Comparison of ENCODE assay signal across 8 cellular contexts in the genomic region with DNA sequence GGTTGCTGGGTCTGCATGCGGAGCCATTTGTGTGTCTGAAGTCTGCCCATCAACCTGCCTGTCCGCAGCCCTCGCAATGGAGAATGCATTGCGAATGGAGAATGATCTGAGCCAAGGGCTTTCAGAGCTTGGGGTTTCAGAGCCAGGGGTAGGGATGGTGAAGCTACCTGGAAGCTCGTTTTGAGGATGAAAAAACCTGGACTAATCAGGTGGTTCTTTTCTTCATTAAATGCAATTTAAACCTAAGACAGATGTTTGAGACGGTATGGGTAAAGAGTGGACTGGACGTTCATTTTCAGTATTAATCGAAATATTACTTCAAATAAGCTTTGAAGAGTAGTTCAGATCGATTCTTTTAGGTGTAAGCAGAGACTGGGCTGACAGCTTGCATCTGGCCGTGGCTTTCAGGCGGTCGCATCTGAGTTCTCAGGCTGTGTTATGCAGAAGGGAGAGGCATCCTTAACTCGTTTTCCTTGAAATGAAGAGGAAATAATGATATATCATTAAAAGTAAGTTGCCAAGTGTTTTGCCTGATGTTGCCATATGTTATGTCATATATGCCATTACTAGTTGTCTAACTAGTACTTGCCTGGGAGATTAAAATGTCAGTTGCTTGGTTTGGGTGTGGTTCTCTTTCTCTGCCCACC. TPM values are rescaled to one million over a fixed set of nuclear protein-coding genes. Genes with fewer than 3 reads are reported as not detected.
A peak's percentile ranks its signal among the peaks of the same experiment; 100 is the strongest.
DNase-seq lines count a peak whose midpoint lies in the region; ATAC-seq, FAIRE-seq and TF ChIP-seq lines count a peak whose summit lies in the region.

No MANE protein-coding gene starts in this region.

- intact Hi-C loops in body of pancreas (cut with DNase I): no loop called here

- TF ChIP-seq RAD21 in A549 (conservative IDR thresholded peaks at IDR 0.05 in 1 of 2, IDR thresholded peaks at IDR 0.05 in 1 of 2): no peak

- ATAC-seq in A549 (no peak), body of pancreas (no peak)

- no peaks in the 10 kb centered on the region for H3K27me3 ChIP-seq in body of pancreas
- H3K27me3 ChIP-seq in muscle layer of duodenum (ENCODE audit: low read depth, low read length): peaks cover 16% of the 10 kb centered on the region

- in situ Hi-C loops in GM13976 (cut with MboI; ENCODE audit: low sequenced_read_pairs, unreplicated experiment): no loop called here

- WGBS in A549 (ENCODE audit: missing lambda C conversion rate): 50% methylated on average over 13 of the region's 13 CpGs
- 26 to 35% methylated on average over 13 of the region's 13 CpGs for WGBS in body of pancreas, 2 donors

- no peaks in the 10 kb centered on the region for H3K4me1 ChIP-seq in A549
- H3K4me1 ChIP-seq in body of pancreas: peaks cover 22% of the 10 kb centered on the region
- peaks cover 0 to 16% of the 10 kb centered on the region in 2 donors for H3K4me1 ChIP-seq in muscle layer of duodenum (ENCODE audit: control insufficient read depth in 1 of 2, insufficient read depth in 2 of 2, low read length in 2 of 2)

- no peak for DNase-seq in A549 (ENCODE audit: low read depth in 1 of 2, low spot score in 1 of 2)
- peak; percentile 26 for DNase-seq in HEK293T (ENCODE audit: extremely low spot score)
- DNase-seq in body of pancreas: peak in 1 of 4 donors; percentile 6
- DNase-seq in putamen (ENCODE audit: low spot score): no peak
- no peak for DNase-seq in SK-N-DZ (ENCODE audit: low spot score)
- DNase-seq in GM13976 (ENCODE audit: low spot score): no peak
- no peak for DNase-seq in NK-92 treated with Interleukin-12 subunit alpha and Interleukin-12 subunit beta, amount 100 ng/mL, for 24 hours (lab: John Stamatoyannopoulos, UW)

- H3K36me3 ChIP-seq in body of pancreas (replicated peaks in 1 of 2; ENCODE audit: insufficient read depth in 1 of 2, low read depth in 2 of 2) (no peaks in the 10 kb centered on the region), muscle layer of duodenum (ENCODE audit: control insufficient read depth in 1 of 2, insufficient read depth in 2 of 2, low read length in 2 of 2) (no peaks in the 10 kb centered on the region)

- no peak for TF ChIP-seq EP300 in A549 (IDR thresholded peaks at IDR 0.05)

- TF ChIP-seq CTCF in A549 (IDR thresholded peaks at IDR 0.05): no peak
- no peak for TF ChIP-seq CTCF in body of pancreas (IDR thresholded peaks at IDR 0.05)
- no peak for TF ChIP-seq CTCF in GM13976 (IDR thresholded peaks at IDR 0.05; ENCODE audit: borderline replicate concordance, control extremely low read depth, extremely low read depth, insufficient read depth, missing control alignments)

- H3K4me3 ChIP-seq in A549 (no peak overlapping the region), body of pancreas (peak overlapping the region in 1 of 2 donors; percentile 54), muscle layer of duodenum (ENCODE audit: low read depth in 1 of 2, low read length in 2 of 2) (peak overlapping the region; percentile 52 to 55)

- H3K4me2 ChIP-seq in A549: peak overlapping the region; percentile 95; the same call in 2 of the 3 replicates

- TF ChIP-seq POLR2A in A549 (IDR thresholded peaks at IDR 0.05; ENCODE audit: low read length) (no peak), body of pancreas (IDR thresholded peaks at IDR 0.05) (no peak)

- POLR2A ChIA-PET in A549 (lab: Yijun Ruan, JAX): no interaction called here
- POLR2A ChIA-PET in HEK293T (lab: Yijun Ruan, JAX): no interaction called here

- FAIRE-seq in A549 (lab: Jason Lieb, UNC): no peak

- H3K9me3 ChIP-seq in A549: no peaks in the 10 kb centered on the region
- H3K9me3 ChIP-seq in body of pancreas: no peaks in the 10 kb centered on the region
- no peaks in the 10 kb centered on the region for H3K9me3 ChIP-seq in muscle layer of duodenum (ENCODE audit: control insufficient read depth in 1 of 2, low read length in 2 of 2)

- CTCF ChIA-PET in A549 (lab: Yijun Ruan, JAX): interaction anchor here (1.0 to 2.4 kb wide), 3 partner anchors 16 to 59 kb away, joined by 3 to 9 read pairs (median 4); no protein-coding TSS in a partner anchor
- CTCF ChIA-PET in HEK293T (lab: Yijun Ruan, JAX): interaction anchor here (0.7 to 1.0 kb wide), 4 partner anchors 16 to 38 kb away, joined by 3 read pairs; no protein-coding TSS in a partner anchor

- H3K27ac ChIP-seq in A549 (no peak overlapping the region), body of pancreas (peak overlapping the region; percentile 70 to 94 (median 90)), muscle layer of duodenum (ENCODE audit: low read length) (no peak overlapping the region)

TF ChIP-seq in A549, 52 proteins besides CTCF, POLR2A, EP300 and RAD21:
- TF ChIP-seq HDAC2 (IDR thresholded peaks at IDR 0.05) (no peak), NR3C1 (IDR thresholded peaks at IDR 0.05) (no peak), RNF2 (IDR thresholded peaks at IDR 0.05; ENCODE audit: borderline replicate concordance, low read depth) (peak; percentile 84), CBX8 (IDR thresholded peaks at IDR 0.05) (peak; percentile 79)

TF ChIP-seq in HEK293T, 16 proteins besides CTCF, POLR2A, EP300 and RAD21:
- TF ChIP-seq PKNOX1 (IDR thresholded peaks at IDR 0.05) (no peak), ZNF384 (IDR thresholded peaks at IDR 0.05) (no peak), SP1 (IDR thresholded peaks at IDR 0.05) (no peak), L3MBTL2 (conservative IDR thresholded peaks at IDR 0.05) (0 out of 2 replicates have a peak, but pooled peaks have one; percentile 2), SUZ12 (IDR thresholded peaks at IDR 0.05) (no peak), LEF1 (IDR thresholded peaks at IDR 0.05; ENCODE audit: borderline replicate concordance) (no peak), CTBP1 (IDR thresholded peaks at IDR 0.05; ENCODE audit: borderline replicate concordance) (no peak)

RNA-seq across cellular contexts. Expression of gene MCF2L, which starts 0.8 kb away (rescaled TPM):
- polyA plus RNA-seq in A549 (2011; rRNA removed): 0.92 and 0.99 TPM in 2 replicates
- polyA plus RNA-seq in A549 (2012; cell fraction: cytosol; rRNA removed): 0.37 and 0.45 TPM in 2 replicates
- 0.93 and 1.3 TPM in 2 replicates for polyA plus RNA-seq in A549 (2012; cell fraction: nucleus; rRNA removed)
- polyA plus RNA-seq in A549 (2017; fragmentation: RNase III; extraction: RNeasy Plus Mini Kit Qiagen cat#74134 plus additional on column Dnase treatment): 0.16 to 0.37 TPM (median 0.36 TPM) in 3 replicates
- polyA minus RNA-seq in A549 (2011; rRNA and poly(A)+ RNA removed): 0.50 and 0.88 TPM in 2 replicates
- 10 to 100 TPM; 37.4 to 74.8 TPM for total RNA-seq in body of pancreas
- polyA plus RNA-seq in SK-N-DZ (2014; cell fraction: cytosol; rRNA removed): 17.2 and 22.4 TPM in 2 replicates
- polyA plus RNA-seq in SK-N-DZ (2014; cell fraction: nucleus; rRNA removed): 60.9 and 65.9 TPM in 2 replicates

Comparison
In these comparisons a context has a peak if more than half of its experiments do, and no peak if none do; other contexts are left out.
1. H3K27ac ChIP-seq: peak in body of pancreas (4 of 4); none in A549 (0 of 2) and muscle layer of duodenum (single experiment).